ENCODE assay signal across 1 cellular context in genomic region chr1:43495204-43495603, GRCh38.
A peak's percentile ranks its signal among the peaks of the same experiment; 100 is the strongest.
TF ChIP-seq lines count a peak whose summit lies in the region.

No MANE protein-coding gene starts in this region.

TF ChIP-seq in K562, 482 proteins besides CTCF, POLR2A, EP300 and RAD21 (continues in another document):
- TF ChIP-seq ZNF592 (IDR thresholded peaks at IDR 0.05) (no peak), ZNF347 (CRISPR knock-in tag; IDR thresholded peaks at IDR 0.05; ENCODE audit: low read depth) (no peak), ZNF431 (CRISPR knock-in tag; IDR thresholded peaks at IDR 0.05) (no peak), TAL1 (IDR thresholded peaks at IDR 0.05) (peak; percentile 65), CTCFL (IDR thresholded peaks at IDR 0.05; ENCODE audit: borderline replicate concordance, insufficient read depth, low read depth, low read length, poor library complexity, severe bottlenecking) (no peak), ZZZ3 (IDR thresholded peaks at IDR 0.05) (no peak), CTBP1 (IDR thresholded peaks at IDR 0.05; ENCODE audit: borderline replicate concordance) (0 out of 2 replicates have a peak, but pooled peaks have one; percentile 42), ZNF561 (CRISPR knock-in tag; conservative IDR thresholded peaks at IDR 0.05) (no peak), ZNF444 (CRISPR knock-in tag; IDR thresholded peaks at IDR 0.05) (no peak), IRF1 (CRISPR knock-in tag; IDR thresholded peaks at IDR 0.05; ENCODE audit: borderline replicate concordance) (no peak), TEAD4 (IDR thresholded peaks at IDR 0.05; ENCODE audit: low read length) (peak; percentile 54), TEAD4 (CRISPR knock-in tag; IDR thresholded peaks at IDR 0.05; ENCODE audit: borderline replicate concordance) (no peak), CBX3 (IDR thresholded peaks at IDR 0.05; ENCODE audit: borderline replicate concordance in 1 of 2, low read length in 2 of 2) (no peak), HDAC3 (IDR thresholded peaks at IDR 0.05; ENCODE audit: borderline replicate concordance, partially characterized antibody) (no peak), ARID1B (IDR thresholded peaks at IDR 0.05) (peak; percentile 75), SNAPC5 (CRISPR knock-in tag; IDR thresholded peaks at IDR 0.05) (no peak), TSHZ1 (CRISPR knock-in tag; IDR thresholded peaks at IDR 0.05) (no peak), HSF4 (CRISPR knock-in tag; IDR thresholded peaks at IDR 0.05; ENCODE audit: borderline replicate concordance) (no peak), TCF3 (CRISPR knock-in tag; IDR thresholded peaks at IDR 0.05) (peak; percentile 62), ZC3H4 (CRISPR knock-in tag; IDR thresholded peaks at IDR 0.05; ENCODE audit: borderline replicate concordance) (no peak), PML (IDR thresholded peaks at IDR 0.05; ENCODE audit: low read length) (no peak), CBFA2T3 (IDR thresholded peaks at IDR 0.05) (peak; percentile 83), GATA2 (CRISPR knock-in tag; IDR thresholded peaks at IDR 0.05) (0 out of 2 replicates have a peak, but pooled peaks have one; percentile 25), SRSF9 (IDR thresholded peaks at IDR 0.05; ENCODE audit: borderline replicate concordance, low read depth, low read length) (no peak), SMAD4 (CRISPR knock-in tag; conservative IDR thresholded peaks at IDR 0.05) (peak; percentile 86), MAFG (tag; conservative IDR thresholded peaks at IDR 0.05) (no peak), RBFOX2 (IDR thresholded peaks at IDR 0.05; ENCODE audit: low read depth, low read length) (no peak), ZNF280A (IDR thresholded peaks at IDR 0.05; ENCODE audit: low read depth, partially characterized antibody) (no peak), ZNF717 (CRISPR knock-in tag; IDR thresholded peaks at IDR 0.05) (no peak), NCOR1 (IDR thresholded peaks at IDR 0.05) (peak; percentile 36; the same call in 1 of the 2 replicates), ZBTB9 (CRISPR knock-in tag; IDR thresholded peaks at IDR 0.05) (no peak), ETV1 (tag; conservative IDR thresholded peaks at IDR 0.05; ENCODE audit: low read depth) (0 out of 2 replicates have a peak, but pooled peaks have one; percentile 32), CEBPG (CRISPR knock-in tag; IDR thresholded peaks at IDR 0.05) (no peak), CEBPG (tag; conservative IDR thresholded peaks at IDR 0.05 in 1 of 2, IDR thresholded peaks at IDR 0.05 in 1 of 2) (no peak), KDM1A (IDR thresholded peaks at IDR 0.05) (peak; percentile 50 to 55; a peak in 3 of 4 replicates), RBM25 (IDR thresholded peaks at IDR 0.05; ENCODE audit: low read depth, low read length, severe bottlenecking) (peak; percentile 44), DPF2 (IDR thresholded peaks at IDR 0.05) (peak; percentile 43; the same call in 1 of the 2 replicates), CEBPB (tag; IDR thresholded peaks at IDR 0.05) (no peak), TRIM24 (IDR thresholded peaks at IDR 0.05) (0 out of 4 replicates have a peak, but pooled peaks of 1 of the 2 experiments have one; percentile 25), BCOR (IDR thresholded peaks at IDR 0.05) (peak; percentile 66; the same call in 1 of the 2 replicates), NFATC3 (IDR thresholded peaks at IDR 0.05) (no peak), PCBP1 (IDR thresholded peaks at IDR 0.05; ENCODE audit: low read depth, low read length, poor library complexity, severe bottlenecking) (no peak), CXXC5 (CRISPR knock-in tag; IDR thresholded peaks at IDR 0.05) (peak; percentile 49; the same call in 1 of the 2 replicates), DDX20 (tag; IDR thresholded peaks at IDR 0.05; ENCODE audit: low read depth) (no peak), POLR2AphosphoS5 (IDR thresholded peaks at IDR 0.05; ENCODE audit: control insufficient read depth, insufficient read depth, low read depth, low read length) (no peak), CBX1 (IDR thresholded peaks at IDR 0.05; ENCODE audit: low read depth) (no peak), FUS (optimal IDR thresholded peaks at IDR 0.05; ENCODE audit: low read depth, low read length) (no peak), ZNF174 (CRISPR knock-in tag; IDR thresholded peaks at IDR 0.05) (no peak), NFIX (CRISPR knock-in tag; IDR thresholded peaks at IDR 0.05; ENCODE audit: low read depth) (no peak), SP2 (IDR thresholded peaks at IDR 0.05; ENCODE audit: extremely low read depth, low read depth, low read length, poor library complexity, severe bottlenecking) (no peak), POLR2G (IDR thresholded peaks at IDR 0.05; ENCODE audit: low read depth, low read length) (no peak), SAFB (IDR thresholded peaks at IDR 0.05; ENCODE audit: borderline replicate concordance, low read depth, low read length) (no peak), MTA2 (IDR thresholded peaks at IDR 0.05; ENCODE audit: low read depth) (peak; percentile 18; the same call in 1 of the 2 replicates), ZNF311 (CRISPR knock-in tag; IDR thresholded peaks at IDR 0.05) (no peak), ADNP (tag; IDR thresholded peaks at IDR 0.05) (no peak), STAT5B (CRISPR knock-in tag; IDR thresholded peaks at IDR 0.05) (no peak), SETDB1 (IDR thresholded peaks at IDR 0.05; ENCODE audit: low read length) (no peak), CBFA2T2 (conservative IDR thresholded peaks at IDR 0.05) (peak; percentile 62)
